7 cellular contexts compared by ENCODE assay signal in genomic region chr11:66593303-66593635, GRCh38. TPM values are rescaled to one million over a fixed set of nuclear protein-coding genes. Genes with fewer than 3 reads are reported as not detected.
DNase-seq lines count a peak whose midpoint lies in the region; ATAC-seq and TF ChIP-seq lines count a peak whose summit lies in the region.

No MANE protein-coding gene starts in this region.

- H3K36me3 Mint-ChIP-seq in natural killer cell: no peaks in the 10 kb centered on the region

- H3K4me1 Mint-ChIP-seq in natural killer cell: peaks cover 31 to 33% of the 10 kb centered on the region in 2 donors

- intact Hi-C loops in natural killer cell (cut with micrococcal nuclease): loop anchor here (1.0 kb wide), 3 partner anchors 23 to 85 kb away; partner anchors contain the start of genes RBM14 and RBM4

- no peaks in the 10 kb centered on the region for H3K36me3 ChIP-seq in KOPT-K1 (ENCODE audit: insufficient read depth, low read length)
- H3K36me3 ChIP-seq in duodenal mucosa (ENCODE audit: control insufficient read depth in 1 of 2, insufficient read depth in 2 of 2, low read length in 2 of 2): no peaks in the 10 kb centered on the region

- H3K9me3 ChIP-seq in KOPT-K1 (ENCODE audit: insufficient read depth, low read length, poor library complexity, severe bottlenecking): no peaks in the 10 kb centered on the region
- H3K9me3 ChIP-seq in duodenal mucosa (ENCODE audit: control insufficient read depth in 1 of 2, low read length in 2 of 2): no peaks in the 10 kb centered on the region

- ATAC-seq in GM19438 (IDR thresholded peaks at IDR 0.05; ENCODE audit: low read depth, unreplicated experiment) (peak; percentile 19), natural killer cell (peak in 1 of 3 donors; percentile 2)

- H3K27me3 Mint-ChIP-seq in natural killer cell (ENCODE audit: low read depth in 2 of 2): no peaks in the 10 kb centered on the region

- peak overlapping the region; percentile 98 to 100 for H3K27ac Mint-ChIP-seq in natural killer cell

- H3K9me3 Mint-ChIP-seq in natural killer cell: no peaks in the 10 kb centered on the region

- TF ChIP-seq CTCF in natural killer cell (IDR thresholded peaks at IDR 0.05): no peak

- H3K4me3 Mint-ChIP-seq in natural killer cell: peak overlapping the region; percentile 100

- H3K27me3 ChIP-seq in duodenal mucosa (ENCODE audit: control insufficient read depth in 1 of 2, insufficient read depth in 2 of 2, low read length in 2 of 2): no peaks in the 10 kb centered on the region

- no peak for DNase-seq in natural killer cell
- no peak for DNase-seq in stimulated activated CD4-positive, alpha-beta T cell treated with anti-CD3 and anti-CD28 coated beads, Interleukin-2, amount 100 ng/mL, for 24 hours
- no peak for DNase-seq in NCI-H526 treated with DMSO at 0.1 percent for 48 hours (lab: John Stamatoyannopoulos, UW)
- DNase-seq in NCI-H510A treated with DMSO at 0.1 percent for 48 hours (lab: John Stamatoyannopoulos, UW): no peak

- H3K27ac ChIP-seq in KOPT-K1 (ENCODE audit: low read depth, low read length, poor library complexity, severe bottlenecking): peak overlapping the region; percentile 67
- H3K27ac ChIP-seq in duodenal mucosa (ENCODE audit: low read depth, low read length): peak overlapping the region; percentile 59

- H3K4me1 ChIP-seq in duodenal mucosa (ENCODE audit: control insufficient read depth in 1 of 2, insufficient read depth in 2 of 2, low read length in 2 of 2): peaks cover 29 to 38% of the 10 kb centered on the region in 2 donors

- peak overlapping the region; percentile 73 to 99 for H3K9ac ChIP-seq in duodenal mucosa (ENCODE audit: low read depth in 1 of 2, low read length in 2 of 2)

- peak overlapping the region; percentile 88 to 93 for H3K4me3 ChIP-seq in duodenal mucosa (ENCODE audit: low read depth in 1 of 2, low read length in 2 of 2)

RNA-seq across cellular contexts. Expression of gene CCS, which starts 0.3 kb away (rescaled TPM):
- 10 to 100 TPM; 27.1 to 35.6 (median 32.4) TPM for total RNA-seq in natural killer cell

RNA-seq across cellular contexts. Expression of gene CCDC87, which starts 0.4 kb away (rescaled TPM):
- under 1 TPM; 0.40 to 0.68 (median 0.49) TPM for total RNA-seq in natural killer cell

RNA-seq across cellular contexts. Expression of gene RBM14, which starts 23.2 kb away (rescaled TPM):
- 100 to 1,000 TPM; 289 to 325 (median 307) TPM for total RNA-seq in natural killer cell

RNA-seq across cellular contexts. Expression of gene CTSF, which starts 24.9 kb away (rescaled TPM):
- total RNA-seq in natural killer cell: 10 to 100 TPM; 17.1 to 27.0 (median 24.8) TPM

RNA-seq across cellular contexts. Expression of gene RBM4, which starts 45.2 kb away (rescaled TPM):
- 100 to 1,000 TPM; 219 to 241 (median 224) TPM for total RNA-seq in natural killer cell
